ENCODE assay signal across 9 cellular contexts in genomic region chr2:236343400-236344161, GRCh38.
DNase-seq lines count a peak whose midpoint lies in the region; ATAC-seq and TF ChIP-seq lines count a peak whose summit lies in the region.
"Had no signal": no experiment of that assay in that cellular context is flagged by ENCODE, and none has a peak within 500 bp of the region (broad histone marks: within the 10 kb centered on the region; RNA-seq: fewer than 3 reads in every experiment).

No MANE protein-coding gene starts in this region.

- DNase-seq in COLO829 (ENCODE audit: low spot score) = peak; percentile 42
- DNase-seq in HCEC 1CT = peak; percentile 61
- DNase-seq in NCI-H69 (lab: John Stamatoyannopoulos, UW) = peak; percentile 51
- DNase-seq in activated CD8-positive, alpha-beta memory T cell treated with anti-CD3 and anti-CD28 coated beads, Interleukin-2, amount 10 ng/mL, durations not matched to agents 7 days and 5 days = peak; percentile 68
- peak; percentile 86 for DNase-seq in fibroblast of the aortic adventitia (ENCODE audit: low read depth)
- DNase-seq in omental fat pad (ENCODE audit: low spot score) = no peak

- CTCF ChIA-PET in activated CD8-positive, alpha-beta memory T cell treated with anti-CD3 and anti-CD28 coated beads, Interleukin-2, amount 10 ng/mL, durations not matched to agents 7 days and 5 days (lab: Charles Lee) = interaction anchor here (1.1 to 1.6 kb wide), 2 partner anchors 169 to 226 kb away, joined by 3 to 8 read pairs; partner anchors contain the start of gene ACKR3

- peak; percentile 36 for ATAC-seq in activated CD8-positive, alpha-beta memory T cell treated with anti-CD3 and anti-CD28 coated beads, Interleukin-2, amount 10 ng/mL, durations not matched to agents 7 days and 5 days
- ATAC-seq in omental fat pad (ENCODE audit: low FRiP score) = no peak
- ATAC-seq in GM18520 (IDR thresholded peaks at IDR 0.05; ENCODE audit: unreplicated experiment) = no peak
- ATAC-seq in HG02678 (IDR thresholded peaks at IDR 0.05; ENCODE audit: unreplicated experiment) = no peak

- no peaks in the 10 kb centered on the region for H3K36me3 Mint-ChIP-seq in activated CD8-positive, alpha-beta memory T cell treated with anti-CD3 and anti-CD28 coated beads, Interleukin-2, amount 10 ng/mL, durations not matched to agents 7 days and 5 days

- peaks cover 15% of the 10 kb centered on the region for H3K27me3 Mint-ChIP-seq in activated CD8-positive, alpha-beta memory T cell treated with anti-CD3 and anti-CD28 coated beads, Interleukin-2, amount 10 ng/mL, durations not matched to agents 7 days and 5 days

- H3K27ac Mint-ChIP-seq in activated CD8-positive, alpha-beta memory T cell treated with anti-CD3 and anti-CD28 coated beads, Interleukin-2, amount 10 ng/mL, durations not matched to agents 7 days and 5 days = no peak overlapping the region
- H3K27ac Mint-ChIP-seq: stimulated activated naive CD8-positive, alpha-beta T cell treated with anti-CD3 and anti-CD28 coated beads, Interleukin-15, Interleukin-2, amounts not matched to agents 100 ng/mL and 50 ng/mL, for 24 hours had no signal

- no peaks in the 10 kb centered on the region for H3K4me1 Mint-ChIP-seq in activated CD8-positive, alpha-beta memory T cell treated with anti-CD3 and anti-CD28 coated beads, Interleukin-2, amount 10 ng/mL, durations not matched to agents 7 days and 5 days

- TF ChIP-seq CTCF in fibroblast of the aortic adventitia (IDR thresholded peaks at IDR 0.05; ENCODE audit: insufficient read depth, low read length) = peak; percentile 90
- peak in 2 of 3 donors; percentile 46 to 48 for TF ChIP-seq CTCF in omental fat pad (IDR thresholded peaks at IDR 0.05)

- no peak overlapping the region for H3K4me3 ChIP-seq in fibroblast of the aortic adventitia (ENCODE audit: low read depth, low read length)

- H3K4me3 Mint-ChIP-seq in activated CD8-positive, alpha-beta memory T cell treated with anti-CD3 and anti-CD28 coated beads, Interleukin-2, amount 10 ng/mL, durations not matched to agents 7 days and 5 days = no peak overlapping the region
- H3K4me3 Mint-ChIP-seq: stimulated activated naive CD8-positive, alpha-beta T cell treated with anti-CD3 and anti-CD28 coated beads, Interleukin-15, Interleukin-2, amounts not matched to agents 100 ng/mL and 50 ng/mL, for 24 hours had no signal

- no peaks in the 10 kb centered on the region for H3K9me3 Mint-ChIP-seq in activated CD8-positive, alpha-beta memory T cell treated with anti-CD3 and anti-CD28 coated beads, Interleukin-2, amount 10 ng/mL, durations not matched to agents 7 days and 5 days (ENCODE audit: low read depth)
- H3K9me3 Mint-ChIP-seq: stimulated activated naive CD8-positive, alpha-beta T cell treated with anti-CD3 and anti-CD28 coated beads, Interleukin-15, Interleukin-2, amounts not matched to agents 100 ng/mL and 50 ng/mL, for 24 hours had no signal
